Comparison of ENCODE assay signal across 14 cellular contexts in genomic region chr16:48831081-48831722, GRCh38.
A peak's percentile ranks its signal among the peaks of the same experiment; 100 is the strongest.
DNase-seq lines count a peak whose midpoint lies in the region; ATAC-seq, FAIRE-seq and TF ChIP-seq lines count a peak whose summit lies in the region.
"Had no signal": no experiment of that assay in that cellular context is flagged by ENCODE, and none has a peak within 500 bp of the region (broad histone marks: within the 10 kb centered on the region; RNA-seq: fewer than 3 reads in every experiment).

No MANE protein-coding gene starts in this region.

- no peaks in the 10 kb centered on the region for H3K4me1 Mint-ChIP-seq in Caco-2 (ENCODE audit: low read depth, unreplicated experiment)
- H3K4me1 Mint-ChIP-seq: CD4-positive, alpha-beta memory T cell had no signal

- intact Hi-C loops in Caco-2 (cut with micrococcal nuclease; ENCODE audit: unreplicated experiment), result no loop called here

- TF ChIP-seq CTCF in Caco-2 (IDR thresholded peaks at IDR 0.05; ENCODE audit: insufficient read depth in 1 of 2, low read depth in 1 of 2, low read length in 1 of 2, severe bottlenecking in 1 of 2, unreplicated experiment in 1 of 2) (peak; percentile 34 to 46), RWPE1 (conservative IDR thresholded peaks at IDR 0.05; ENCODE audit: low read depth) (no peak), kidney epithelial cell (IDR thresholded peaks at IDR 0.05; ENCODE audit: insufficient read depth, low read length, poor library complexity, severe bottlenecking) (peak; percentile 15)

- POLR2A ChIA-PET in Caco-2 (lab: Charles Lee) (no interaction called here), RWPE1 (lab: Yijun Ruan, JAX; ENCODE audit: low non-redundant PET) (no interaction called here)

- H3K4me1 ChIP-seq in Caco-2, result no peaks in the 10 kb centered on the region

- H3K36me3 ChIP-seq in Caco-2 (ENCODE audit: control insufficient read depth, insufficient read depth, low read length) (no peaks in the 10 kb centered on the region), H7 (replicated peaks; ENCODE audit: control insufficient read depth, insufficient read depth, low read length) (no peaks in the 10 kb centered on the region), kidney epithelial cell (ENCODE audit: control insufficient read depth, insufficient read depth, low read length) (no peaks in the 10 kb centered on the region)
- H3K36me3 ChIP-seq: neutrophil had no signal

- H3K4me3 Mint-ChIP-seq in Caco-2 (ENCODE audit: unreplicated experiment), result no peak overlapping the region
- H3K4me3 Mint-ChIP-seq: activated naive CD8-positive, alpha-beta T cell; CD4-positive, alpha-beta memory T cell had no signal

- DNase-seq in Caco-2 (peak in 1 of 2 experiments; percentile 34), H7 (peak; percentile 52), RWPE1 (ENCODE audit: low spot score) (peak; percentile 7), kidney epithelial cell (ENCODE audit: low read depth) (no peak), GM12892 (ENCODE audit: insufficient read length) (no peak), midbrain (lab: John Stamatoyannopoulos, UW) (no peak)
- DNase-seq in stimulated activated naive CD4-positive, alpha-beta T cell (lab: John Stamatoyannopoulos, UW), result no peak
- DNase-seq: CD4-positive, alpha-beta memory T cell; NCI-H748 treated with DMSO at 0.1 percent for 48 hours; stimulated activated CD4-positive, alpha-beta T cell treated with anti-CD3 and anti-CD28 coated beads, Interleukin-15, amount 100 ng/mL, for 24 hours; T-helper 9 cell had no signal

- no peak for TF ChIP-seq POLR2A in GM12892 (IDR thresholded peaks at IDR 0.05; ENCODE audit: low read depth, low read length)

- no peak for ATAC-seq in GM18868 (IDR thresholded peaks at IDR 0.05; ENCODE audit: unreplicated experiment)

- H3K27ac ChIP-seq in RWPE1, result no peak overlapping the region
- H3K27ac ChIP-seq: neutrophil had no signal

- BruUV-seq in Caco-2 (replicated peaks; lab: Mats Ljungman, UMichigan), result no TSS peak

- FAIRE-seq in GM12892 (lab: Jason Lieb, UNC), result no peak

- no peaks in the 10 kb centered on the region for H3K9me3 Mint-ChIP-seq in Caco-2 (ENCODE audit: unreplicated experiment)

- H3K9me3 ChIP-seq in Caco-2, result no peaks in the 10 kb centered on the region
- H3K9me3 ChIP-seq: neutrophil had no signal

- no peak overlapping the region for H3K27ac Mint-ChIP-seq in Caco-2 (ENCODE audit: unreplicated experiment)
- H3K27ac Mint-ChIP-seq: activated naive CD8-positive, alpha-beta T cell; CD4-positive, alpha-beta memory T cell had no signal

- H3K27me3 Mint-ChIP-seq in Caco-2 (ENCODE audit: insufficient read depth, unreplicated experiment), result peaks cover 3% of the 10 kb centered on the region
- H3K27me3 Mint-ChIP-seq: CD4-positive, alpha-beta memory T cell had no signal

- CTCF ChIA-PET in Caco-2 (lab: Charles Lee) (interaction anchor here (0.6 kb wide), 1 partner anchor 89 kb away, joined by 3 read pairs; no protein-coding TSS in a partner anchor), RWPE1 (lab: Yijun Ruan, JAX) (interaction anchor here (0.6 to 0.7 kb wide), 3 partner anchors 247 to 1118 kb away, joined by 3 to 4 read pairs (median 3); no protein-coding TSS in a partner anchor)

- H3K27me3 ChIP-seq in Caco-2 (replicated peaks; ENCODE audit: control insufficient read depth, insufficient read depth, low read length), result no peaks in the 10 kb centered on the region
- H3K27me3 ChIP-seq in H7 (ENCODE audit: control insufficient read depth, insufficient read depth, low read length), result no peaks in the 10 kb centered on the region
- H3K27me3 ChIP-seq in kidney epithelial cell (ENCODE audit: control insufficient read depth, insufficient read depth, low read length), result no peaks in the 10 kb centered on the region
- H3K27me3 ChIP-seq: neutrophil had no signal

- H3K4me3 ChIP-seq in Caco-2 (ENCODE audit: low read depth, low read length) (no peak overlapping the region), H7 (ENCODE audit: insufficient read depth, low read depth, low read length) (no peak overlapping the region), kidney epithelial cell (ENCODE audit: low read depth, low read length) (no peak overlapping the region)

- no peaks in the 10 kb centered on the region for H3K36me3 Mint-ChIP-seq in Caco-2 (ENCODE audit: insufficient read depth, unreplicated experiment)
- H3K36me3 Mint-ChIP-seq: activated naive CD8-positive, alpha-beta T cell; CD4-positive, alpha-beta memory T cell had no signal

Comparison
In these comparisons a context has a peak if more than half of its experiments do, and no peak if none do; other contexts are left out.
1. DNase-seq: peak in H7 (single experiment) and RWPE1 (single experiment); none in kidney epithelial cell (single experiment), GM12892 (single experiment), stimulated activated naive CD4-positive, alpha-beta T cell (0 of 6) and midbrain (single experiment).